In genomic region chr6:139124887-139125672, GRCh38 we compare ENCODE assay signal across 8 cellular contexts. TPM values are rescaled to one million over a fixed set of nuclear protein-coding genes. Genes with fewer than 3 reads are reported as not detected.
DNase-seq lines count a peak whose midpoint lies in the region; ATAC-seq and TF ChIP-seq lines count a peak whose summit lies in the region.

No MANE protein-coding gene starts in this region.

- CTCF ChIA-PET in CD4-positive, alpha-beta T cell (lab: Charles Lee): interaction anchor here (0.5 to 2.9 kb wide), 32 partner anchors 9 to 313 kb away, joined by 3 to 21 read pairs (median 5); partner anchors contain the start of genes CITED2, HECA and TXLNB

- H3K4me1 ChIP-seq in skeletal muscle satellite cell (ENCODE audit: control insufficient read depth, insufficient read depth, low read length): peaks cover 22% of the 10 kb centered on the region

- peaks cover 10% of the 10 kb centered on the region for H3K36me3 Mint-ChIP-seq in CD4-positive, alpha-beta T cell (ENCODE audit: low read depth)

- no peaks in the 10 kb centered on the region for H3K27me3 Mint-ChIP-seq in CD4-positive, alpha-beta T cell

- no peaks in the 10 kb centered on the region for H3K36me3 ChIP-seq in skeletal muscle satellite cell (ENCODE audit: insufficient read depth, low read length)

- no peak overlapping the region for H3K9ac ChIP-seq in skeletal muscle satellite cell (ENCODE audit: low read depth, low read length)

- peaks cover 5% of the 10 kb centered on the region for H3K9me3 ChIP-seq in CD4-positive, alpha-beta T cell (ENCODE audit: control insufficient read depth, low read length)
- no peaks in the 10 kb centered on the region for H3K9me3 ChIP-seq in skeletal muscle satellite cell (replicated peaks; ENCODE audit: low read length)

- ATAC-seq in CD4-positive, alpha-beta T cell (ENCODE audit: poor library complexity): peak; percentile 98
- peak; percentile 100 for ATAC-seq in GM19351 (IDR thresholded peaks at IDR 0.05; ENCODE audit: unreplicated experiment)
- ATAC-seq in HG03354 (IDR thresholded peaks at IDR 0.05; ENCODE audit: poor library complexity, severe bottlenecking, unreplicated experiment): peak; percentile 100

- peak overlapping the region; percentile 66 for H3K4me3 Mint-ChIP-seq in CD4-positive, alpha-beta T cell

- peak; percentile 80 for TF ChIP-seq CTCF in CD4-positive, alpha-beta T cell (IDR thresholded peaks at IDR 0.05)

- H3K27me3 ChIP-seq in CD4-positive, alpha-beta T cell (ENCODE audit: control insufficient read depth, insufficient read depth, low read length): no peaks in the 10 kb centered on the region
- H3K27me3 ChIP-seq in skeletal muscle satellite cell (ENCODE audit: control insufficient read depth, insufficient read depth, low read length): no peaks in the 10 kb centered on the region

- H3K4me2 ChIP-seq in skeletal muscle satellite cell (ENCODE audit: low read length): peak overlapping the region; percentile 47

- H3K27ac Mint-ChIP-seq in CD4-positive, alpha-beta T cell: peak overlapping the region; percentile 88

- peaks cover 2% of the 10 kb centered on the region for H3K9me3 Mint-ChIP-seq in CD4-positive, alpha-beta T cell

- peak; percentile 60 to 81 (median 72) for DNase-seq in CD4-positive, alpha-beta T cell
- DNase-seq in OCI-M1 (lab: John Stamatoyannopoulos, UW): peak; percentile 96
- DNase-seq in activated T-cell treated with anti-CD3 and anti-CD28 coated beads, Interleukin-2, amount 50 U/mL, for 48 hours: peak; percentile 77 to 81
- DNase-seq in glomerular visceral epithelial cell (ENCODE audit: extremely low spot score): peak; percentile 28
- DNase-seq in NCI-H1930 (lab: John Stamatoyannopoulos, UW): no peak

- intact Hi-C loops in CD4-positive, alpha-beta T cell (cut with DNase I, micrococcal nuclease): loop anchor here (1.0 to 5.0 kb wide), 8 partner anchors 11 to 250 kb away; partner anchors contain the start of genes CITED2 (in 1 of the 2) and TXLNB (in 1 of the 2)

- H3K27ac ChIP-seq in CD4-positive, alpha-beta T cell (ENCODE audit: low read depth, low read length): peak overlapping the region; percentile 64

- POLR2A ChIA-PET in CD4-positive, alpha-beta T cell (lab: Charles Lee): interaction anchor here (0.5 to 4.5 kb wide), 39 partner anchors 9 to 250 kb away, joined by 3 to 72 read pairs (median 5); partner anchors contain the start of genes ABRACL, CITED2, HECA and REPS1

- no peak overlapping the region for H3K4me3 ChIP-seq in skeletal muscle satellite cell (ENCODE audit: low read length)

- H3K4me1 Mint-ChIP-seq in CD4-positive, alpha-beta T cell (ENCODE audit: low read depth): peaks cover 57% of the 10 kb centered on the region

RNA-seq across cellular contexts. Expression of gene HECA, which starts 9.8 kb away (rescaled TPM):
- 100 to 1,000 TPM; 203 to 207 TPM for total RNA-seq in CD4-positive, alpha-beta T cell
- 8.5 and 10.4 TPM in 2 replicates for total RNA-seq in skeletal muscle satellite cell (2012; rRNA removed)

Comparison
In these comparisons a context has a peak if more than half of its experiments do, and no peak if none do; other contexts are left out.
1. DNase-seq: peak in CD4-positive, alpha-beta T cell (10 of 10), OCI-M1 (single experiment), activated T-cell treated with anti-CD3 and anti-CD28 coated beads, Interleukin-2, amount 50 U/mL, for 48 hours (2 of 2) and glomerular visceral epithelial cell (single experiment); none in NCI-H1930 (0 of 2).
2. Peak in every context shown above with its lines, with median percentiles within 50 percentile points of each other: ATAC-seq.